ENCODE assay signal across 1 cellular context in the genomic region with DNA sequence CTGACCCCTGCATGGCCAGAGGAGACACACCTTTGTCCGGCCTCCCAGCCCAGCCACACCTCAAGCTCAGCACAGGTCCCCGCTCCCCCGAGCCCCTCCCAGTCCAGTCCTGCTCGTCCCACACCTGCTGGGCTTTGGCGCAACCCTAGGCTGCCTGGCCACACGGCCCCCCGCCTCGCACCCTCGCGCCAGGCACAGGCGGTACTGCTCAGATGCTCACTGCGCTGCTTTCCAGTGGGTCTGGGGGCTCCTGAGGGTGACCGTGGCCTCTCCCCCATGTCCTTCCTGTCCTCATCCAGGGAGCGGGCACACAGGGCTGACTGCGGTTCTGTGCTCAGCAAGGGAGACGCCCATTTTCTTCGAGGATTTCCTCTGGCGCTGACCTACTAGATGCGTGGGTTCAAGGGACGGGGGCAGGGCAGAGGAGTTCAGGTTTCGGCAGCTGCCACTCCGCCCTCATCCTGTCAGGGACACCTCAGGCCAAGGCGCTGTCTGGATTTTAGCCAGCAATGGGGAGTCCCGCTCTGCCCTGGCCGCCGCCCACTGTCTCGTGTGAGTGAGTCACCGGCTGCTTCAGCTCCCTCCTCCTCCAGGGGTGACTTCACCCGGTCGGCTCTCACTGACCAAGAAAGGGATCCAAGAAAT.
A peak's percentile ranks its signal among the peaks of the same experiment; 100 is the strongest.
TF ChIP-seq lines count a peak whose summit lies in the region.

No MANE protein-coding gene starts in this region.

TF ChIP-seq in K562, 482 proteins besides CTCF, POLR2A, EP300 and RAD21 (continued from another document and continues in another):
- TF ChIP-seq REST (CRISPR knock-in tag; IDR thresholded peaks at IDR 0.05; ENCODE audit: low read depth) (no peak), ADNP (tag; IDR thresholded peaks at IDR 0.05) (no peak), NCOA6 (IDR thresholded peaks at IDR 0.05) (no peak), NFXL1 (CRISPR knock-in tag; IDR thresholded peaks at IDR 0.05) (no peak), SMAD4 (CRISPR knock-in tag; conservative IDR thresholded peaks at IDR 0.05) (peak; percentile 82), TAF7 (tag; IDR thresholded peaks at IDR 0.05) (0 out of 2 replicates have a peak, but pooled peaks have one; percentile 29), ZSCAN32 (CRISPR knock-in tag; IDR thresholded peaks at IDR 0.05) (no peak), BRD9 (IDR thresholded peaks at IDR 0.05; ENCODE audit: low read depth, partially characterized antibody) (no peak), RERE (CRISPR knock-in tag; IDR thresholded peaks at IDR 0.05; ENCODE audit: borderline replicate concordance) (no peak), JUNB (CRISPR knock-in tag; conservative IDR thresholded peaks at IDR 0.05) (no peak; the same call in 1 of the 2 replicates), MCM5 (IDR thresholded peaks at IDR 0.05; ENCODE audit: low read depth) (no peak), COPS2 (conservative IDR thresholded peaks at IDR 0.05) (no peak), ZNF830 (CRISPR knock-in tag; IDR thresholded peaks at IDR 0.05) (no peak), ELK1 (CRISPR knock-in tag; IDR thresholded peaks at IDR 0.05) (no peak), ZNF311 (CRISPR knock-in tag; IDR thresholded peaks at IDR 0.05) (no peak), ZNF384 (IDR thresholded peaks at IDR 0.05; ENCODE audit: low read depth, low read length) (no peak), ZFX (CRISPR knock-in tag; IDR thresholded peaks at IDR 0.05) (peak; percentile 87), HNRNPLL (IDR thresholded peaks at IDR 0.05; ENCODE audit: low read depth, low read length, poor library complexity, severe bottlenecking) (no peak), NEUROD1 (IDR thresholded peaks at IDR 0.05; ENCODE audit: borderline replicate concordance, low read depth, low read length, partially characterized antibody) (no peak), JUND (IDR thresholded peaks at IDR 0.05; ENCODE audit: borderline replicate concordance, low read depth, low read length) (peak; percentile 95), JUND (tag; IDR thresholded peaks at IDR 0.05; ENCODE audit: borderline replicate concordance, low read depth, low read length) (peak; percentile 93), NR4A1 (CRISPR knock-in tag; IDR thresholded peaks at IDR 0.05) (no peak), NR4A1 (tag; IDR thresholded peaks at IDR 0.05) (no peak), ESRRA (IDR thresholded peaks at IDR 0.05; ENCODE audit: borderline replicate concordance, low read depth) (peak; percentile 52; the same call in 1 of the 2 replicates), PHB (CRISPR knock-in tag; IDR thresholded peaks at IDR 0.05) (no peak), TRIM24 (IDR thresholded peaks at IDR 0.05) (peak; percentile 27 to 31; a peak in 2 of 4 replicates), YBX1 (IDR thresholded peaks at IDR 0.05) (no peak), SRSF1 (IDR thresholded peaks at IDR 0.05; ENCODE audit: low read depth, low read length) (no peak), ZNF57 (CRISPR knock-in tag; IDR thresholded peaks at IDR 0.05) (no peak), ZKSCAN8 (CRISPR knock-in tag; IDR thresholded peaks at IDR 0.05) (no peak), U2AF2 (optimal IDR thresholded peaks at IDR 0.05; ENCODE audit: low read depth, low read length) (no peak), FOXJ2 (tag; IDR thresholded peaks at IDR 0.05) (no peak), POU5F1 (IDR thresholded peaks at IDR 0.05; ENCODE audit: borderline replicate concordance, low read depth, low read length, partially characterized antibody) (no peak), XRCC4 (IDR thresholded peaks at IDR 0.05; ENCODE audit: extremely low read depth, insufficient read depth, insufficient read length) (no peak), NONO (IDR thresholded peaks at IDR 0.05; ENCODE audit: low read depth in 2 of 2, low read length in 1 of 2) (no peak), GTF2A2 (tag; IDR thresholded peaks at IDR 0.05) (no peak), ZNF584 (CRISPR knock-in tag; IDR thresholded peaks at IDR 0.05; ENCODE audit: low read depth) (0 out of 2 replicates have a peak, but pooled peaks have one; percentile 45), DLX4 (CRISPR knock-in tag; IDR thresholded peaks at IDR 0.05) (no peak), ZBTB7A (IDR thresholded peaks at IDR 0.05; ENCODE audit: borderline replicate concordance, control insufficient read depth, low read depth, low read length) (peak; percentile 50; the same call in 1 of the 2 replicates), FOXA3 (CRISPR knock-in tag; conservative IDR thresholded peaks at IDR 0.05 in 1 of 2, IDR thresholded peaks at IDR 0.05 in 1 of 2) (no peak), TGIF2 (CRISPR knock-in tag; IDR thresholded peaks at IDR 0.05) (no peak)
- TF ChIP-seq, protein P1, sequence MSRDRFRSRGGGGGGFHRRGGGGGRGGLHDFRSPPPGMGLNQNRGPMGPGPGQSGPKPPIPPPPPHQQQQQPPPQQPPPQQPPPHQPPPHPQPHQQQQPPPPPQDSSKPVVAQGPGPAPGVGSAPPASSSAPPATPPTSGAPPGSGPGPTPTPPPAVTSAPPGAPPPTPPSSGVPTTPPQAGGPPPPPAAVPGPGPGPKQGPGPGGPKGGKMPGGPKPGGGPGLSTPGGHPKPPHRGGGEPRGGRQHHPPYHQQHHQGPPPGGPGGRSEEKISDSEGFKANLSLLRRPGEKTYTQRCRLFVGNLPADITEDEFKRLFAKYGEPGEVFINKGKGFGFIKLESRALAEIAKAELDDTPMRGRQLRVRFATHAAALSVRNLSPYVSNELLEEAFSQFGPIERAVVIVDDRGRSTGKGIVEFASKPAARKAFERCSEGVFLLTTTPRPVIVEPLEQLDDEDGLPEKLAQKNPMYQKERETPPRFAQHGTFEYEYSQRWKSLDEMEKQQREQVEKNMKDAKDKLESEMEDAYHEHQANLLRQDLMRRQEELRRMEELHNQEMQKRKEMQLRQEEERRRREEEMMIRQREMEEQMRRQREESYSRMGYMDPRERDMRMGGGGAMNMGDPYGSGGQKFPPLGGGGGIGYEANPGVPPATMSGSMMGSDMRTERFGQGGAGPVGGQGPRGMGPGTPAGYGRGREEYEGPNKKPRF (IDR thresholded peaks at IDR 0.05; ENCODE audit: low read depth, low read length): no peak
- TF ChIP-seq, protein P2, sequence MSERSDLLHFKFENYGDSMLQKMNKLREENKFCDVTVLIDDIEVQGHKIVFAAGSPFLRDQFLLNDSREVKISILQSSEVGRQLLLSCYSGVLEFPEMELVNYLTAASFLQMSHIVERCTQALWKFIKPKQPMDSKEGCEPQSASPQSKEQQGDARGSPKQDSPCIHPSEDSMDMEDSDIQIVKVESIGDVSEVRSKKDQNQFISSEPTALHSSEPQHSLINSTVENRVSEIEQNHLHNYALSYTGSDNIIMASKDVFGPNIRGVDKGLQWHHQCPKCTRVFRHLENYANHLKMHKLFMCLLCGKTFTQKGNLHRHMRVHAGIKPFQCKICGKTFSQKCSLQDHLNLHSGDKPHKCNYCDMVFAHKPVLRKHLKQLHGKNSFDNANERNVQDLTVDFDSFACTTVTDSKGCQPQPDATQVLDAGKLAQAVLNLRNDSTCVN (CRISPR knock-in tag; IDR thresholded peaks at IDR 0.05): no peak
- TF ChIP-seq, protein P3, sequence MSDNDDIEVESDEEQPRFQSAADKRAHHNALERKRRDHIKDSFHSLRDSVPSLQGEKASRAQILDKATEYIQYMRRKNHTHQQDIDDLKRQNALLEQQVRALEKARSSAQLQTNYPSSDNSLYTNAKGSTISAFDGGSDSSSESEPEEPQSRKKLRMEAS (CRISPR knock-in tag; IDR thresholded peaks at IDR 0.05): peak; percentile 35; the same call in 1 of the 2 replicates
- TF ChIP-seq, protein P4, sequence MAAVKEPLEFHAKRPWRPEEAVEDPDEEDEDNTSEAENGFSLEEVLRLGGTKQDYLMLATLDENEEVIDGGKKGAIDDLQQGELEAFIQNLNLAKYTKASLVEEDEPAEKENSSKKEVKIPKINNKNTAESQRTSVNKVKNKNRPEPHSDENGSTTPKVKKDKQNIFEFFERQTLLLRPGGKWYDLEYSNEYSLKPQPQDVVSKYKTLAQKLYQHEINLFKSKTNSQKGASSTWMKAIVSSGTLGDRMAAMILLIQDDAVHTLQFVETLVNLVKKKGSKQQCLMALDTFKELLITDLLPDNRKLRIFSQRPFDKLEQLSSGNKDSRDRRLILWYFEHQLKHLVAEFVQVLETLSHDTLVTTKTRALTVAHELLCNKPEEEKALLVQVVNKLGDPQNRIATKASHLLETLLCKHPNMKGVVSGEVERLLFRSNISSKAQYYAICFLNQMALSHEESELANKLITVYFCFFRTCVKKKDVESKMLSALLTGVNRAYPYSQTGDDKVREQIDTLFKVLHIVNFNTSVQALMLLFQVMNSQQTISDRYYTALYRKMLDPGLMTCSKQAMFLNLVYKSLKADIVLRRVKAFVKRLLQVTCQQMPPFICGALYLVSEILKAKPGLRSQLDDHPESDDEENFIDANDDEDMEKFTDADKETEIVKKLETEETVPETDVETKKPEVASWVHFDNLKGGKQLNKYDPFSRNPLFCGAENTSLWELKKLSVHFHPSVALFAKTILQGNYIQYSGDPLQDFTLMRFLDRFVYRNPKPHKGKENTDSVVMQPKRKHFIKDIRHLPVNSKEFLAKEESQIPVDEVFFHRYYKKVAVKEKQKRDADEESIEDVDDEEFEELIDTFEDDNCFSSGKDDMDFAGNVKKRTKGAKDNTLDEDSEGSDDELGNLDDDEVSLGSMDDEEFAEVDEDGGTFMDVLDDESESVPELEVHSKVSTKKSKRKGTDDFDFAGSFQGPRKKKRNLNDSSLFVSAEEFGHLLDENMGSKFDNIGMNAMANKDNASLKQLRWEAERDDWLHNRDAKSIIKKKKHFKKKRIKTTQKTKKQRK (IDR thresholded peaks at IDR 0.05; ENCODE audit: borderline replicate concordance, low read depth, low read length): no peak
